In genomic region chr16:85798283-85798776, GRCh38 we compare ENCODE assay signal across 8 cellular contexts. TPM values are rescaled to one million over a fixed set of nuclear protein-coding genes. Genes with fewer than 3 reads are reported as not detected.
DNase-seq lines count a peak whose midpoint lies in the region; ATAC-seq, FAIRE-seq and TF ChIP-seq lines count a peak whose summit lies in the region.

No MANE protein-coding gene starts in this region.

- CTCF ChIA-PET in activated naive CD4-positive, alpha-beta T cell treated with anti-CD3 and anti-CD28 coated beads for 36 hours (lab: Charles Lee) = interaction anchor here (1.2 to 1.6 kb wide), 3 partner anchors 11 to 23 kb away, joined by 3 read pairs; no protein-coding TSS in a partner anchor

- no peak for TF ChIP-seq POLR2A in lower leg skin (IDR thresholded peaks at IDR 0.05)

- FAIRE-seq in astrocyte (lab: Jason Lieb, UNC) = no peak

- H4K20me1 ChIP-seq in astrocyte (ENCODE audit: insufficient read depth, low read length) = peaks cover 86% of the 10 kb centered on the region

- 26 to 31% methylated on average over 17 of the region's 17 CpGs for WGBS in lower leg skin, 2 donors

- peak overlapping the region; percentile 70 for H2AFZ ChIP-seq in astrocyte (ENCODE audit: low read depth, low read length)

- intact Hi-C loops in activated naive CD4-positive, alpha-beta T cell treated with anti-CD3 and anti-CD28 coated beads for 36 hours (cut with micrococcal nuclease) = loop anchor here (2.0 kb wide), 2 partner anchors 64 to 186 kb away; partner anchors contain the start of gene GSE1
- intact Hi-C loops in lower leg skin (cut with DNase I; ENCODE audit: low total_unique reads) (no loop called here), upper lobe of right lung (cut with DNase I) (no loop called here)

- TF ChIP-seq CTCF in astrocyte (IDR thresholded peaks at IDR 0.05; ENCODE audit: insufficient read depth, low read depth, low read length) (no peak), lower leg skin (IDR thresholded peaks at IDR 0.05) (no peak), upper lobe of right lung (IDR thresholded peaks at IDR 0.05) (no peak)

- H3K4me1 ChIP-seq in astrocyte (ENCODE audit: insufficient read depth, low read length) = peaks cover 7% of the 10 kb centered on the region
- peaks cover 31% of the 10 kb centered on the region for H3K4me1 ChIP-seq in upper lobe of right lung

- H3K27me3 Mint-ChIP-seq in activated naive CD4-positive, alpha-beta T cell treated with anti-CD3 and anti-CD28 coated beads for 36 hours (ENCODE audit: low read depth) = no peaks in the 10 kb centered on the region
- no peaks in the 10 kb centered on the region for H3K27me3 Mint-ChIP-seq in astrocyte (ENCODE audit: low read depth, unreplicated experiment)

- H3K9me3 Mint-ChIP-seq in activated naive CD4-positive, alpha-beta T cell treated with anti-CD3 and anti-CD28 coated beads for 36 hours = no peaks in the 10 kb centered on the region
- no peaks in the 10 kb centered on the region for H3K9me3 Mint-ChIP-seq in astrocyte (ENCODE audit: unreplicated experiment)

- peak overlapping the region; percentile 86 for H3K4me3 Mint-ChIP-seq in activated naive CD4-positive, alpha-beta T cell treated with anti-CD3 and anti-CD28 coated beads for 36 hours
- H3K4me3 Mint-ChIP-seq in astrocyte (ENCODE audit: unreplicated experiment) = peak overlapping the region; percentile 97

- ATAC-seq in upper lobe of right lung (no peak), HG03460 (IDR thresholded peaks at IDR 0.05; ENCODE audit: unreplicated experiment) (no peak), HG03039 (IDR thresholded peaks at IDR 0.05; ENCODE audit: unreplicated experiment) (no peak)

- peaks cover 98% of the 10 kb centered on the region for H3K79me2 ChIP-seq in astrocyte (ENCODE audit: insufficient read depth, low read length)

- no peak overlapping the region for H3K27ac Mint-ChIP-seq in activated naive CD4-positive, alpha-beta T cell treated with anti-CD3 and anti-CD28 coated beads for 36 hours
- H3K27ac Mint-ChIP-seq in astrocyte (ENCODE audit: unreplicated experiment) = peak overlapping the region; percentile 94

- no peaks in the 10 kb centered on the region for H3K9me3 ChIP-seq in astrocyte (ENCODE audit: insufficient read depth, low read depth, low read length)
- no peaks in the 10 kb centered on the region for H3K9me3 ChIP-seq in upper lobe of right lung

- peak overlapping the region; percentile 98 for H3K4me2 ChIP-seq in astrocyte (ENCODE audit: low read length)

- H3K36me3 ChIP-seq in astrocyte (ENCODE audit: insufficient read depth, low read length) (peaks cover 31% of the 10 kb centered on the region), upper lobe of right lung (peaks cover 45% of the 10 kb centered on the region)

- peak overlapping the region; percentile 93 for H3K9ac ChIP-seq in astrocyte (ENCODE audit: low read length)

- no peak for DNase-seq in activated naive CD4-positive, alpha-beta T cell treated with anti-CD3 and anti-CD28 coated beads for 36 hours
- DNase-seq in activated naive CD4-positive, alpha-beta T cell treated with Interleukin-2 at 50 U/mL for 16 hours = no peak
- DNase-seq in astrocyte (ENCODE audit: low read depth) (peak; percentile 2), lower leg skin (ENCODE audit: low spot score in 2 of 2) (no peak), upper lobe of right lung (peak; percentile 20), inferior parietal cortex (ENCODE audit: extremely low spot score) (no peak)

- H3K4me1 Mint-ChIP-seq in activated naive CD4-positive, alpha-beta T cell treated with anti-CD3 and anti-CD28 coated beads for 36 hours (ENCODE audit: low read depth) = peaks cover 58% of the 10 kb centered on the region
- peaks cover 26% of the 10 kb centered on the region for H3K4me1 Mint-ChIP-seq in astrocyte (ENCODE audit: low read depth, unreplicated experiment)

- H3K36me3 Mint-ChIP-seq in activated naive CD4-positive, alpha-beta T cell treated with anti-CD3 and anti-CD28 coated beads for 36 hours (ENCODE audit: low read depth) = peaks cover 37% of the 10 kb centered on the region
- peaks cover 23% of the 10 kb centered on the region for H3K36me3 Mint-ChIP-seq in astrocyte (ENCODE audit: low read depth, unreplicated experiment)

- peak overlapping the region; percentile 94 for H3K4me3 ChIP-seq in astrocyte (ENCODE audit: insufficient read depth, low read depth, low read length)
- H3K4me3 ChIP-seq in lower leg skin (ENCODE audit: low read depth, poor library complexity, severe bottlenecking) = peak overlapping the region; percentile 96
- peak overlapping the region; percentile 78 for H3K4me3 ChIP-seq in upper lobe of right lung

- H3K27ac ChIP-seq in astrocyte (ENCODE audit: low read depth, low read length) (peak overlapping the region; percentile 90), upper lobe of right lung (no peak overlapping the region)

- H3K27me3 ChIP-seq in astrocyte (ENCODE audit: insufficient read depth, low read length) (no peaks in the 10 kb centered on the region), upper lobe of right lung (no peaks in the 10 kb centered on the region)

RNA-seq across cellular contexts. Expression of gene EMC8, which starts 1.0 kb away (rescaled TPM):
- total RNA-seq in activated naive CD4-positive, alpha-beta T cell treated with anti-CD3 and anti-CD28 coated beads for 36 hours = 10 to 100 TPM; 28.5 to 31.6 TPM
- 41.3 and 42.7 TPM in 2 replicates for total RNA-seq in astrocyte
- 10 to 100 TPM; 15.5 to 27.5 (median 18.4) TPM for total RNA-seq in lower leg skin
- 20.0 TPM for total RNA-seq in upper lobe of right lung

RNA-seq across cellular contexts. Expression of gene COX4I1, which starts 1.2 kb away (rescaled TPM):
- total RNA-seq in activated naive CD4-positive, alpha-beta T cell treated with anti-CD3 and anti-CD28 coated beads for 36 hours = 100 to 1,000 TPM; 563 to 568 TPM
- total RNA-seq in astrocyte (453 and 459 TPM in 2 replicates), lower leg skin (100 to 1,000 TPM; 411 to 675 (median 548) TPM), upper lobe of right lung (382 TPM)

RNA-seq across cellular contexts. Expression of gene C16orf74, which starts 47.4 kb away (rescaled TPM):
- total RNA-seq in activated naive CD4-positive, alpha-beta T cell treated with anti-CD3 and anti-CD28 coated beads for 36 hours = under 1 TPM; 0.50 to 0.64 TPM
- total RNA-seq in astrocyte (2.6 and 4.7 TPM in 2 replicates), lower leg skin (10 to 100 TPM in 1 of 4 donors, 1 to 10 TPM in 3; 5.4 to 13.0 (median 7.9) TPM), upper lobe of right lung (2.7 TPM)

Comparison
In these comparisons a context has a peak if more than half of its experiments do, and no peak if none do; other contexts are left out.
1. DNase-seq: peak in astrocyte (single experiment) and upper lobe of right lung (single experiment); none in activated naive CD4-positive, alpha-beta T cell treated with anti-CD3 and anti-CD28 coated beads for 36 hours (single experiment), activated naive CD4-positive, alpha-beta T cell treated with Interleukin-2 at 50 U/mL for 16 hours (single experiment), lower leg skin (0 of 2) and inferior parietal cortex (single experiment).
2. Peak in every context shown above with its lines, with median percentiles within 50 percentile points of each other: H3K4me3 ChIP-seq.